8 cellular contexts compared by ENCODE assay signal in the genomic region with DNA sequence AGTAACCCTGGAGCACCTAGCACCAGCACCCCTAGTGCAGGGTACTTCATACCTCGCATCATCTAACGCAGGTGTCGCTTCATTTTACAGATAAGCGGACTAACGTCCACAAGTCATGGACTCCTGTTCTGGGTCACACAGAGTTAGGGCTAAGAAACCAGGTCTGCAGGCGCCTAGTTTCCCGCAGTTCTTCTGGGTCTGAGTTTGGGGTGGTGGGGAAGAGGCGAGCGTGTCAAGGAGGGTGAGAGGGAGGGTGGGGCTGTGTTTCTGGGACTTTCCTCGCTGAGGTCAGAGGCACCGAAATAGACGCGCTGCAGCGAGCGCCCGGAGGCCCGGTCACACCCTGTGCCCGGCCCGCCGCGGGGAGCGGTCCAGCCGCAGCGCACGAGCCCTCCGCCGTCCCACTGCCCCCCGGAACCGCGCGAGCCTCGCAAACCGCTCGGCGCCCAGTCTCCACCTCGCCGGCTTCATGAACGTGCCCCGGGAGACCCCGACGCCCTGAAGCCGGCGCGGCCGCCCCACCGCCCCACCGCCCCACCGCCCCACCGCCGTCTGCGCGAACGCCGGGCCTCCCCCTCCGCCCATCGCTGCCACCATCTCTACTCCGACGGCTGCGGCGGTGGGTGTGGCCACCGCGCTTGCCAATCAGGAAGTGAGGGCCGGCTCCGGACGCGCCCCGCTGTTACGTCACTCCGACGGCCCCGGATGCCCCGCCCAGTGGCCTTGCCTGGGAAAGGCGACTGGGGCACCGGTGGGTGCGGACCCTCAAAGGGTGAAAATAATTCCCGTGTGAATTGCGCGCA. TPM values are rescaled to one million over a fixed set of nuclear protein-coding genes. Genes with fewer than 3 reads are reported as not detected.
DNase-seq lines count a peak whose midpoint lies in the region; ATAC-seq and TF ChIP-seq lines count a peak whose summit lies in the region.

No MANE protein-coding gene starts in this region.

- H3K27me3 ChIP-seq in psoas muscle (ENCODE audit: insufficient read depth in 3 of 3, low read length in 2 of 3) = no peaks in the 10 kb centered on the region

- H3K4me3 ChIP-seq in GM08714 (ENCODE audit: low read length) (peak overlapping the region; percentile 60; the same call in 1 of the 2 replicates), psoas muscle (peak overlapping the region; percentile 72), urinary bladder (ENCODE audit: low read depth, low read length) (peak overlapping the region; percentile 55)

- H3K4me3 Mint-ChIP-seq in HFFc6 = peak overlapping the region; percentile 83
- peak overlapping the region; percentile 91 for H3K4me3 Mint-ChIP-seq in T-helper 17 cell

- TF ChIP-seq CTCF in HFFc6 (IDR thresholded peaks at IDR 0.05) = 0 out of 2 replicates have a peak, but pooled peaks have one; percentile 4
- TF ChIP-seq CTCF in psoas muscle (IDR thresholded peaks at IDR 0.05) = no peak

- H3K27me3 Mint-ChIP-seq in HFFc6 (ENCODE audit: insufficient read depth) (no peaks in the 10 kb centered on the region; the same call in 1 of the 2 replicates), T-helper 17 cell (no peaks in the 10 kb centered on the region)

- H3K9me3 ChIP-seq in T-helper 17 cell (ENCODE audit: control insufficient read depth, low read length, poor library complexity, severe bottlenecking) = no peaks in the 10 kb centered on the region
- H3K9me3 ChIP-seq in psoas muscle = no peaks in the 10 kb centered on the region

- peak; percentile 82 for ATAC-seq in T-helper 17 cell
- peak; percentile 85 for ATAC-seq in left ventricle myocardium superior
- peak; percentile 80 to 87 (median 84) for ATAC-seq in psoas muscle

- DNase-seq in HFFc6 = peak; percentile 69
- DNase-seq in NCI-H1092 (lab: John Stamatoyannopoulos, UW) = peak; percentile 82
- DNase-seq in T-helper 17 cell = peak; percentile 78 to 85 (median 82)
- peak; percentile 33 for DNase-seq in amniotic stem cell (lab: John Stamatoyannopoulos, UW)
- peak; percentile 96 for DNase-seq in left ventricle myocardium superior
- DNase-seq in psoas muscle = peak; percentile 92 to 95

- peak overlapping the region; percentile 94 for H3K27ac Mint-ChIP-seq in HFFc6
- H3K27ac Mint-ChIP-seq in T-helper 17 cell = peak overlapping the region; percentile 97

- WGBS in psoas muscle, 3 donors = 6 to 13% (median 9%) methylated on average over 43 to 78 of the region's 78 CpGs
- 6% methylated on average over 78 of the region's 78 CpGs for WGBS in urinary bladder

- intact Hi-C loops in left ventricle myocardium superior (cut with micrococcal nuclease) (loop anchor here (5.0 kb wide), 1 partner anchor 52 kb away; no protein-coding TSS in a partner anchor), psoas muscle (cut with DNase I) (loop anchor here in 1 of 2 donors (5.0 kb wide), 2 partner anchors 257 to 362 kb away; no protein-coding TSS in a partner anchor)

- H3K36me3 Mint-ChIP-seq in HFFc6 (ENCODE audit: low read depth) (no peaks in the 10 kb centered on the region), T-helper 17 cell (ENCODE audit: low read depth) (no peaks in the 10 kb centered on the region)

- H3K4me1 Mint-ChIP-seq in HFFc6 (ENCODE audit: low read depth) = peaks cover 53% of the 10 kb centered on the region
- peaks cover 50% of the 10 kb centered on the region for H3K4me1 Mint-ChIP-seq in T-helper 17 cell

- no peaks in the 10 kb centered on the region for H3K9me3 Mint-ChIP-seq in HFFc6

- H3K36me3 ChIP-seq in psoas muscle (ENCODE audit: insufficient read depth in 1 of 2, low read depth in 1 of 2) (no peaks in the 10 kb centered on the region), urinary bladder (ENCODE audit: insufficient read depth) (no peaks in the 10 kb centered on the region)

- H3K27ac ChIP-seq in psoas muscle = peak overlapping the region; percentile 89
- peak overlapping the region; percentile 93 for H3K27ac ChIP-seq in urinary bladder (ENCODE audit: low read depth)

- peaks cover 15% of the 10 kb centered on the region for H3K4me1 ChIP-seq in psoas muscle
- no peaks in the 10 kb centered on the region for H3K4me1 ChIP-seq in urinary bladder (ENCODE audit: insufficient read depth)

RNA-seq across cellular contexts. Expression of a gene that starts 12.3 kb away (rescaled TPM):
- 10 to 100 TPM; 16.7 to 23.8 (median 20.5) TPM for total RNA-seq in HFFc6 (2021; fragmentation: NEBNext Ultra II Directional; extraction: Animal tissue kit (Norgen Biotek cat#: 25700))
- total RNA-seq in T-helper 17 cell (10 to 100 TPM; 25.7 to 26.4 TPM), left ventricle myocardium superior (34.5 TPM), psoas muscle (10 to 100 TPM in 3 of 4 donors, 1 to 10 TPM in 1; 7.8 to 25.8 (median 15.3) TPM), urinary bladder (40.2 TPM)
- polyA plus RNA-seq in psoas muscle (10 to 100 TPM; 13.9 to 20.9 (median 18.8) TPM), urinary bladder (217 TPM)

RNA-seq across cellular contexts. Expression of a gene that starts 24.7 kb away (rescaled TPM):
- not detected for total RNA-seq in HFFc6 (2021; fragmentation: NEBNext Ultra II Directional; extraction: Animal tissue kit (Norgen Biotek cat#: 25700))
- total RNA-seq in T-helper 17 cell = 10 to 100 TPM in 1 of 2 donors, 1 to 10 TPM in 1; 3.3 to 12.6 TPM
- 4.7 TPM for total RNA-seq in left ventricle myocardium superior
- total RNA-seq in psoas muscle = 1 to 10 TPM; 1.3 to 3.5 (median 3.1) TPM
- polyA plus RNA-seq in psoas muscle = 1 to 10 TPM; 1.7 to 3.8 (median 2.0) TPM
- total RNA-seq in urinary bladder = 3.4 TPM
- 15.8 TPM for polyA plus RNA-seq in urinary bladder

RNA-seq across cellular contexts. Expression of a gene that starts 55.8 kb away (rescaled TPM):
- total RNA-seq in HFFc6 (2021; fragmentation: NEBNext Ultra II Directional; extraction: Animal tissue kit (Norgen Biotek cat#: 25700)) = 10 to 100 TPM; 30.7 to 53.2 (median 34.7) TPM
- total RNA-seq in T-helper 17 cell = 10 to 100 TPM; 15.9 to 18.7 TPM
- 42.8 TPM for total RNA-seq in left ventricle myocardium superior
- 10 to 100 TPM; 35.9 to 65.2 (median 59.0) TPM for total RNA-seq in psoas muscle
- 10 to 100 TPM in 1 of 3 donors, 1 to 10 TPM in 2; 6.4 to 19.8 (median 9.7) TPM for polyA plus RNA-seq in psoas muscle
- 19.0 TPM for total RNA-seq in urinary bladder
- 44.8 TPM for polyA plus RNA-seq in urinary bladder

Comparison
In these comparisons a context has a peak if more than half of its experiments do, and no peak if none do; other contexts are left out.
1. Peak in every context shown above with its lines: DNase-seq, ATAC-seq, H3K4me3 ChIP-seq and H3K27ac ChIP-seq.
2. DNase-seq: peak in every context shown above with its lines; median percentile 96 in left ventricle myocardium superior; 94 in psoas muscle; 82 in NCI-H1092; 82 in T-helper 17 cell; 69 in HFFc6; 33 in amniotic stem cell.